In genomic region chr2:102051659-102052366, GRCh38 we compare ENCODE assay signal across 15 cellular contexts.
A peak's percentile ranks its signal among the peaks of the same experiment; 100 is the strongest.
DNase-seq lines count a peak whose midpoint lies in the region; ATAC-seq, FAIRE-seq and TF ChIP-seq lines count a peak whose summit lies in the region.
"Had no signal": no experiment of that assay in that cellular context is flagged by ENCODE, and none has a peak within 500 bp of the region (broad histone marks: within the 10 kb centered on the region; RNA-seq: fewer than 3 reads in every experiment).

No MANE protein-coding gene starts in this region.

- H4K20me1 ChIP-seq in K562 (replicated peaks; ENCODE audit: control insufficient read depth, insufficient read depth, low read length): no peaks in the 10 kb centered on the region
- H4K20me1 ChIP-seq: BLaER1 treated with 17β-estradiol and CSF1 and Interleukin-3, amounts not matched to agents 10 nM and 100 nM had no signal

- H3K9ac ChIP-seq in K562 (ENCODE audit: insufficient read depth in 1 of 2, low read depth in 2 of 2, low read length in 2 of 2): no peak overlapping the region
- H3K9ac ChIP-seq: BLaER1 treated with 17β-estradiol and CSF1 and Interleukin-3, amounts not matched to agents 10 nM and 100 nM had no signal

- no TSS peak for BruUV-seq in K562 (replicated peaks; lab: Mats Ljungman, UMichigan)

- TF ChIP-seq CTCF in K562 (IDR thresholded peaks at IDR 0.05 in 2 of 3, conservative IDR thresholded peaks at IDR 0.05 in 1 of 3; ENCODE audit: insufficient read depth in 2 of 3, low read depth in 1 of 3, low read length in 3 of 3): no peak

- no peaks in the 10 kb centered on the region for H3K27me3 ChIP-seq in K562 (ENCODE audit: control insufficient read depth in 2 of 2, insufficient read depth in 2 of 2, low read length in 2 of 2)

- ATAC-seq in K562: no peak
- ATAC-seq in GM21619 (IDR thresholded peaks at IDR 0.05; ENCODE audit: unreplicated experiment): no peak
- ATAC-seq: stimulated activated memory B cell treated with anti-CD40 and anti-IgM and Interleukin-4, amounts not matched to agents 10 μg/mL and 1 μg/mL and 100 μg/mL, for 72 hours had no signal

- DNase-seq in EH (ENCODE audit: low read depth): peak; percentile 83
- DNase-seq in K562 (ENCODE audit: extremely low read depth in 1 of 4, low spot score in 3 of 4): no peak
- peak; percentile 44 for DNase-seq in iris pigment epithelial cell (ENCODE audit: low read depth)
- DNase-seq in activated CD8-positive, alpha-beta memory T cell treated with anti-CD3 and anti-CD28 coated beads for 24 hours: no peak
- DNase-seq in NCI-H2171 (lab: John Stamatoyannopoulos, UW): no peak
- no peak for DNase-seq in nucleus accumbens (lab: John Stamatoyannopoulos, UW)
- DNase-seq: activated T-cell treated with anti-CD3 and anti-CD28 coated beads, Interleukin-2, amount 50 U/mL, for 24 hours; cortex of kidney; RPMI8226 had no signal

- TF ChIP-seq RAD21 in K562 (CRISPR knock-in tag; conservative IDR thresholded peaks at IDR 0.05 in 1 of 2, IDR thresholded peaks at IDR 0.05 in 1 of 2): no peak

- FAIRE-seq in K562 (lab: Jason Lieb, UNC): no peak
- FAIRE-seq: H1 had no signal

- H3K36me3 ChIP-seq in K562 (ENCODE audit: control insufficient read depth, insufficient read depth, low read length): no peaks in the 10 kb centered on the region
- H3K36me3 ChIP-seq: BLaER1 treated with 17β-estradiol and CSF1 and Interleukin-3, amounts not matched to agents 10 nM and 100 nM had no signal

- H2AFZ ChIP-seq in K562 (ENCODE audit: low read depth, low read length): peak overlapping the region; percentile 13; the same call in 1 of the 2 replicates

- 84% methylated on average over 8 of the region's 8 CpGs for WGBS in K562 (ENCODE audit: insufficient coverage, low coverage, missing lambda C conversion rate)

- CTCF ChIA-PET in K562 (lab: Yijun Ruan, JAX; ENCODE audit: low intra/inter-chr PET ratio): interaction anchor here (0.5 kb wide), 1 partner anchor 10 kb away, joined by 5 read pairs; no protein-coding TSS in a partner anchor

- no peak overlapping the region for H3K27ac ChIP-seq in K562 (ENCODE audit: extremely low read depth, low read depth, low read length)
- peak overlapping the region in 17 of 21 experiments; percentile 5 to 82 (median 63) for H3K27ac ChIP-seq in skin epidermis
- H3K27ac ChIP-seq: BLaER1 treated with 17β-estradiol and CSF1 and Interleukin-3, amounts not matched to agents 10 nM and 100 nM had no signal

- no peak for TF ChIP-seq POLR2A in K562 (conservative IDR thresholded peaks at IDR 0.05)

- H3K4me3 ChIP-seq in K562 (no peak overlapping the region), skin epidermis (no peak overlapping the region)
- H3K4me3 ChIP-seq: BLaER1 treated with 17β-estradiol and CSF1 and Interleukin-3, amounts not matched to agents 10 nM and 100 nM; mucosa of descending colon had no signal

- in situ Hi-C loops in K562 (cut with MboI): no loop called here

- intact Hi-C loops in K562 (cut with micrococcal nuclease): no loop called here

- no peaks in the 10 kb centered on the region for H3K79me2 ChIP-seq in K562 (ENCODE audit: control insufficient read depth, insufficient read depth, low read length)

- H3K4me1 ChIP-seq in K562 (replicated peaks in 1 of 2; ENCODE audit: control insufficient read depth in 2 of 2, insufficient read depth in 2 of 2, low read length in 2 of 2): peaks cover 10 to 52% of the 10 kb centered on the region in 2 experiments

- no peaks in the 10 kb centered on the region for H3K9me3 ChIP-seq in K562 (replicated peaks; ENCODE audit: control insufficient read depth, insufficient read depth, low read depth, low read length)
- H3K9me3 ChIP-seq: mucosa of descending colon had no signal

- no peaks in the 10 kb centered on the region for H3K9me1 ChIP-seq in K562 (ENCODE audit: control insufficient read depth, insufficient read depth, low read length)

- no peak for TF ChIP-seq EP300 in K562 (IDR thresholded peaks at IDR 0.05; ENCODE audit: low read length)

- H3K4me2 ChIP-seq in K562 (ENCODE audit: insufficient read depth, low read length): no peak overlapping the region

- POLR2A ChIA-PET in K562 (lab: Yijun Ruan, JAX): interaction anchor here (0.7 to 1.2 kb wide), 2 partner anchors 18 to 25 kb away, joined by 3 to 4 read pairs; no protein-coding TSS in a partner anchor

TF ChIP-seq in K562, 482 proteins besides CTCF, POLR2A, EP300 and RAD21:
- peak; percentile 50 for TF ChIP-seq NFIC (IDR thresholded peaks at IDR 0.05)
- TF ChIP-seq L3MBTL2 (IDR thresholded peaks at IDR 0.05): peak; percentile 28; the same call in 1 of the 2 replicates
- no peak for TF ChIP-seq ZNF174 (CRISPR knock-in tag; IDR thresholded peaks at IDR 0.05)
TF ChIP-seq in K562: peak in this region for 2.

Comparison
In these comparisons a context has a peak if more than half of its experiments do, and no peak if none do; other contexts are left out.
1. DNase-seq: peak in EH (single experiment) and iris pigment epithelial cell (single experiment); none in K562 (0 of 4), activated CD8-positive, alpha-beta memory T cell treated with anti-CD3 and anti-CD28 coated beads for 24 hours (single experiment), NCI-H2171 (single experiment) and nucleus accumbens (0 of 56).